ENCODE assay signal across 19 cellular contexts in the genomic region with DNA sequence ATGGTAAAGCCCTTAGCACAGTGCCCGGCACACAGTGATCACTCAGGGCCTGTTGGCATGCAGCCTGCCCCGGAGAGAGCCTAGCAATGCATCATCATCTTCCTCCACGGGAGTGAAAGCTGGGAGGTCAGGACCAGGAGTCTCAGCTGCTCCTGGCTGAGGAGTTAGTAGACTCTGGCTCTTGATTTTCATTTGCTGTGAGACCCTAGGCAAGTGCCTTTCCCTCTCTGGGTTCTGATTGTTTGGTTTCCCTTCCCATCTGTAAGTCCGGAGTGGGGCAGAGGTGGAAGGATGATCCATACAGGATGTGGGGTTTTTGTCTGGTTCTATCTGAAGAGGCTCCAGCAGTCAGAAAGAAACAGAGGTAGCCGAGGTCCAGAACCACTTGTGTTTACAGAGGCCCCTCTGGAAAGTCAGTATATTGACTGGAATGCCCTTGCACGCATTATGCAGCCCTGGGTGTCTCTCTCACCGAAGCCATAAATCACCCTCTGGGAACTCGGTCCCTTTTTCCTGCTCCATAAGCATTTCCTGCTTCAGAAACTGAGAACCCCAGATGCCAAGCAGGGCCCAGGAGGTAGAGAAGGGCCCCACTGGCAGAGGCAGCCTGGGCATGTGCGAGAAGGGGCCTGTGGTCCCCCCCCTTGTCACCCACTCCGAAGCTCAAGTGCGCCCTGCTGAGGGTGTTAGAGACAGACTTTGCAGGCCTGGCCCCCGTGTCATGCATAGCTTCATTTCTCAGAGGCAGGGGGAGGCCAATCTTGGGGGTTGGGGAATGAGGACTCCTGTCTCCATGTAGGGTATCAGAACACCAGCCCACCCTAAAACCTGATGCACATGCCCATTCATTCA. TPM values are rescaled to one million over a fixed set of nuclear protein-coding genes. Genes with fewer than 3 reads are reported as not detected.
A peak's percentile ranks its signal among the peaks of the same experiment; 100 is the strongest.
DNase-seq lines count a peak whose midpoint lies in the region; ATAC-seq and TF ChIP-seq lines count a peak whose summit lies in the region.
"Had no signal": no experiment of that assay in that cellular context is flagged by ENCODE, and none has a peak within 500 bp of the region (broad histone marks: within the 10 kb centered on the region; RNA-seq: fewer than 3 reads in every experiment).

No MANE protein-coding gene starts in this region.

- peaks cover 52% of the 10 kb centered on the region for H3K4me1 Mint-ChIP-seq in HFFc6 (ENCODE audit: low read depth)
- H3K4me1 Mint-ChIP-seq in endothelial cell (ENCODE audit: unreplicated experiment) = peaks cover 65% of the 10 kb centered on the region

- H3K4me3 Mint-ChIP-seq in HFFc6 = no peak overlapping the region
- peak overlapping the region; percentile 25 for H3K4me3 Mint-ChIP-seq in endothelial cell (ENCODE audit: unreplicated experiment)
- H3K4me3 Mint-ChIP-seq: activated B cell treated with CpG ODN at 0.5 μM for 24 hours; activated CD4-positive, alpha-beta memory T cell treated with anti-CD3 and anti-CD28 coated beads, Interleukin-2, amount 10 ng/mL, durations not matched to agents 7 days and 5 days; activated naive CD4-positive, alpha-beta T cell treated with anti-CD3 and anti-CD28 coated beads, Interleukin-2, amount 10 ng/mL, durations not matched to agents 7 days and 5 days; activated T-cell treated with anti-CD3 and anti-CD28 coated beads, Interleukin-2, amount 50 U/mL, for 4 hours had no signal

- peaks cover 53% of the 10 kb centered on the region for H3K4me1 ChIP-seq in BE2C
- H3K4me1 ChIP-seq: colonic mucosa had no signal

- no peaks in the 10 kb centered on the region for H3K9me3 Mint-ChIP-seq in HFFc6
- H3K9me3 Mint-ChIP-seq in endothelial cell (ENCODE audit: unreplicated experiment) = no peaks in the 10 kb centered on the region
- H3K9me3 Mint-ChIP-seq: activated B cell treated with CpG ODN at 0.5 μM for 24 hours; activated CD4-positive, alpha-beta memory T cell treated with anti-CD3 and anti-CD28 coated beads, Interleukin-2, amount 10 ng/mL, durations not matched to agents 7 days and 5 days; activated naive CD4-positive, alpha-beta T cell treated with anti-CD3 and anti-CD28 coated beads, Interleukin-2, amount 10 ng/mL, durations not matched to agents 7 days and 5 days; activated T-cell treated with anti-CD3 and anti-CD28 coated beads, Interleukin-2, amount 50 U/mL, for 4 hours had no signal

- intact Hi-C loops in posterior vena cava (cut with DNase I) = no loop called here

- ATAC-seq in HG03520 (IDR thresholded peaks at IDR 0.05; ENCODE audit: unreplicated experiment) (no peak), HG03442 (IDR thresholded peaks at IDR 0.05; ENCODE audit: unreplicated experiment) (no peak)
- ATAC-seq: activated T-cell treated with anti-CD3 and anti-CD28 coated beads, Interleukin-2, amount 50 U/mL, for 4 hours; mucosa of descending colon; PC-3 had no signal

- no peaks in the 10 kb centered on the region for H3K9me3 ChIP-seq in BE2C
- H3K9me3 ChIP-seq: colonic mucosa, mucosa of descending colon, SJSA1 had no signal

- peaks cover 62% of the 10 kb centered on the region for H3K36me3 ChIP-seq in BE2C
- H3K36me3 ChIP-seq: colonic mucosa, SJSA1 had no signal

- TF ChIP-seq CTCF in BE2C (IDR thresholded peaks at IDR 0.05; ENCODE audit: low read depth, low read length) (no peak), HFFc6 (IDR thresholded peaks at IDR 0.05) (no peak), endothelial cell (IDR thresholded peaks at IDR 0.05; ENCODE audit: unreplicated experiment) (no peak)

- DNase-seq in BE2C (peak; percentile 8), HFFc6 (no peak), endothelial cell (ENCODE audit: low spot score) (no peak), posterior vena cava (ENCODE audit: low spot score) (peak; percentile 17), anterior cingulate cortex (lab: John Stamatoyannopoulos, UW) (no peak)
- no peak for DNase-seq in activated CD4-positive, alpha-beta T cell treated with anti-CD3 and anti-CD28 coated beads for 48 hours
- DNase-seq: activated CD4-positive, alpha-beta memory T cell treated with anti-CD3 and anti-CD28 coated beads, Interleukin-2, amount 10 ng/mL, durations not matched to agents 7 days and 5 days; activated naive CD4-positive, alpha-beta T cell treated with anti-CD3 and anti-CD28 coated beads, Interleukin-2, amount 10 ng/mL, durations not matched to agents 7 days and 5 days; activated T-cell treated with anti-CD3 and anti-CD28 coated beads, Interleukin-2, amount 50 U/mL, for 4 hours; colonic mucosa; kidney glomerular epithelial cell; mucosa of descending colon; NCI-H1436 treated with DMSO at 0.1 percent for 48 hours; PC-3 had no signal

- no peaks in the 10 kb centered on the region for H3K27me3 ChIP-seq in BE2C

- H3K27ac Mint-ChIP-seq in HFFc6 (peak overlapping the region; percentile 18; the same call in 1 of the 2 replicates), endothelial cell (ENCODE audit: unreplicated experiment) (no peak overlapping the region)
- H3K27ac Mint-ChIP-seq: activated B cell treated with CpG ODN at 0.5 μM for 24 hours; activated CD4-positive, alpha-beta memory T cell treated with anti-CD3 and anti-CD28 coated beads, Interleukin-2, amount 10 ng/mL, durations not matched to agents 7 days and 5 days; activated naive CD4-positive, alpha-beta T cell treated with anti-CD3 and anti-CD28 coated beads, Interleukin-2, amount 10 ng/mL, durations not matched to agents 7 days and 5 days had no signal

- H3K4me3 ChIP-seq in BE2C (ENCODE audit: low read depth, low read length) = no peak overlapping the region
- H3K4me3 ChIP-seq: colonic mucosa, mucosa of descending colon, SJSA1 had no signal

- H3K36me3 Mint-ChIP-seq in HFFc6 (ENCODE audit: low read depth) (no peaks in the 10 kb centered on the region), endothelial cell (ENCODE audit: low read depth, unreplicated experiment) (peaks cover 10% of the 10 kb centered on the region)
- H3K36me3 Mint-ChIP-seq: activated naive CD4-positive, alpha-beta T cell treated with anti-CD3 and anti-CD28 coated beads, Interleukin-2, amount 10 ng/mL, durations not matched to agents 7 days and 5 days had no signal

- H3K27me3 Mint-ChIP-seq in HFFc6 (ENCODE audit: insufficient read depth) (no peaks in the 10 kb centered on the region; the same call in 1 of the 2 replicates), endothelial cell (ENCODE audit: unreplicated experiment) (peaks cover 8% of the 10 kb centered on the region)

RNA-seq across cellular contexts. Expression of a gene that starts 8.5 kb away (rescaled TPM):
- polyA plus RNA-seq in BE2C (2012; ENCODE audit: insufficient read depth, insufficient read length, low read depth) = 181 TPM
- 10 to 100 TPM in 1 of 6 experiments, 1 to 10 TPM in 5; 5.2 to 11.6 (median 5.7) TPM for total RNA-seq in HFFc6 (2021; fragmentation: NEBNext Ultra II Directional; extraction: Animal tissue kit (Norgen Biotek cat#: 25700))
- total RNA-seq in endothelial cell (ENCODE audit: unreplicated experiment) (231 TPM), posterior vena cava (1 to 10 TPM; 7.1 to 8.4 TPM)
- total RNA-seq: activated B cell treated with CpG ODN at 0.5 μM for 24 hours; activated CD4-positive, alpha-beta memory T cell treated with anti-CD3 and anti-CD28 coated beads, Interleukin-2, amount 10 ng/mL, durations not matched to agents 7 days and 5 days; T-helper 2 cell treated with Interferon-gamma antibody and Interleukin-4, amounts not matched to agents 100 ng/mL and 5 ng/mL, for 36 hours had no signal

Comparison
In these comparisons a context has a peak if more than half of its experiments do, and no peak if none do; other contexts are left out.
1. DNase-seq: peak in BE2C (single experiment) and posterior vena cava (single experiment); none in HFFc6 (single experiment), endothelial cell (single experiment), anterior cingulate cortex (0 of 58) and activated CD4-positive, alpha-beta T cell treated with anti-CD3 and anti-CD28 coated beads for 48 hours (single experiment).
2. RNA of a gene that starts 8.5 kb away (total RNA-seq): 231 TPM in endothelial cell (single experiment); 7.1 to 8.4 TPM in posterior vena cava and 5.2 to 11.6 TPM in HFFc6; every median in the first group is over 10 times any median in the second.